21 cellular contexts compared by ENCODE assay signal in genomic region chr11:72817966-72818365, GRCh38. TPM values are rescaled to one million over a fixed set of nuclear protein-coding genes. Genes with fewer than 3 reads are reported as not detected.
DNase-seq lines count a peak whose midpoint lies in the region; ATAC-seq and TF ChIP-seq lines count a peak whose summit lies in the region.
"Had no signal": no experiment of that assay in that cellular context is flagged by ENCODE, and none has a peak within 500 bp of the region (broad histone marks: within the 10 kb centered on the region; RNA-seq: fewer than 3 reads in every experiment).

No MANE protein-coding gene starts in this region.

- no peak overlapping the region for H3K4me3 Mint-ChIP-seq in activated CD8-positive, alpha-beta T cell treated with anti-CD3 and anti-CD28 coated beads for 36 hours
- H3K4me3 Mint-ChIP-seq in activated CD8-positive, alpha-beta T cell treated with anti-CD3 and anti-CD28 coated beads, Interleukin-2, amount 10 ng/mL, durations not matched to agents 7 days and 5 days = no peak overlapping the region
- H3K4me3 Mint-ChIP-seq in effector memory CD8-positive, alpha-beta T cell = peak overlapping the region in 1 of 2 donors; percentile 51
- H3K4me3 Mint-ChIP-seq in stimulated activated naive B cell treated with anti-CD40 and anti-IgM and Interleukin-4, amounts not matched to agents 10 μg/mL and 1 μg/mL and 100 μg/mL, for 72 hours = no peak overlapping the region

- no peak overlapping the region for H3K9ac ChIP-seq in Loucy (ENCODE audit: low read depth, low read length, poor library complexity, severe bottlenecking)

- no peak for DNase-seq in activated CD8-positive, alpha-beta T cell treated with anti-CD3 and anti-CD28 coated beads for 36 hours
- DNase-seq in activated CD8-positive, alpha-beta T cell treated with anti-CD3 and anti-CD28 coated beads, Interleukin-2, amount 10 ng/mL, durations not matched to agents 7 days and 5 days = no peak
- no peak for DNase-seq in effector memory CD8-positive, alpha-beta T cell
- DNase-seq in stimulated activated naive B cell treated with anti-CD40 and anti-IgM and Interleukin-4, amounts not matched to agents 10 μg/mL and 1 μg/mL and 100 μg/mL, for 72 hours = no peak
- DNase-seq in NCI-H526 treated with DMSO at 0.1 percent for 48 hours (lab: John Stamatoyannopoulos, UW) = no peak
- no peak for DNase-seq in RPMI8226
- DNase-seq in HEK293T (ENCODE audit: extremely low spot score) = no peak
- DNase-seq: activated CD4-positive, alpha-beta T cell treated with anti-CD3 and anti-CD28 coated beads, Interleukin-2, amount 50 U/mL, for 1 hour; aorta; HCEC 1CT; kidney; mucosa of descending colon; NCI-H1092 treated with DMSO at 0.1 percent for 48 hours; NCI-H1930; NCI-H69; SJCRH30; trophoblast cell had no signal

- H4K20me1 ChIP-seq in Loucy (ENCODE audit: insufficient read depth, low read length, poor library complexity, severe bottlenecking) = peaks cover 8% of the 10 kb centered on the region

- no peaks in the 10 kb centered on the region for H3K9me2 ChIP-seq in Loucy (replicated peaks; ENCODE audit: low read depth, low read length)

- no peak overlapping the region for H2AFZ ChIP-seq in Loucy (ENCODE audit: low read length)

- H3K9me3 Mint-ChIP-seq in activated CD8-positive, alpha-beta T cell treated with anti-CD3 and anti-CD28 coated beads for 36 hours = no peaks in the 10 kb centered on the region
- no peaks in the 10 kb centered on the region for H3K9me3 Mint-ChIP-seq in activated CD8-positive, alpha-beta T cell treated with anti-CD3 and anti-CD28 coated beads, Interleukin-2, amount 10 ng/mL, durations not matched to agents 7 days and 5 days (ENCODE audit: insufficient read depth)
- no peaks in the 10 kb centered on the region for H3K9me3 Mint-ChIP-seq in effector memory CD8-positive, alpha-beta T cell
- no peaks in the 10 kb centered on the region for H3K9me3 Mint-ChIP-seq in stimulated activated naive B cell treated with anti-CD40 and anti-IgM and Interleukin-4, amounts not matched to agents 10 μg/mL and 1 μg/mL and 100 μg/mL, for 72 hours

- H3K36me3 ChIP-seq in Loucy (ENCODE audit: insufficient read depth, low read length) = peaks cover 36% of the 10 kb centered on the region; the same call in 1 of the 2 replicates
- H3K36me3 ChIP-seq: cardiac muscle cell, prostate gland, SJCRH30 had no signal

- no peaks in the 10 kb centered on the region for H3K27me3 Mint-ChIP-seq in activated CD8-positive, alpha-beta T cell treated with anti-CD3 and anti-CD28 coated beads for 36 hours
- no peaks in the 10 kb centered on the region for H3K27me3 Mint-ChIP-seq in activated CD8-positive, alpha-beta T cell treated with anti-CD3 and anti-CD28 coated beads, Interleukin-2, amount 10 ng/mL, durations not matched to agents 7 days and 5 days (ENCODE audit: low read depth)
- no peaks in the 10 kb centered on the region for H3K27me3 Mint-ChIP-seq in effector memory CD8-positive, alpha-beta T cell
- no peaks in the 10 kb centered on the region for H3K27me3 Mint-ChIP-seq in stimulated activated naive B cell treated with anti-CD40 and anti-IgM and Interleukin-4, amounts not matched to agents 10 μg/mL and 1 μg/mL and 100 μg/mL, for 72 hours

- peaks cover 57% of the 10 kb centered on the region for H3K79me2 ChIP-seq in Loucy (ENCODE audit: insufficient read depth, low read length)

- H3K4me3 ChIP-seq in Loucy (ENCODE audit: low read length, poor library complexity, severe bottlenecking) = peak overlapping the region; percentile 96
- H3K4me3 ChIP-seq: A549, cardiac muscle cell, mucosa of descending colon, prostate gland, SJCRH30 had no signal

- no peak for TF ChIP-seq CTCF in activated CD8-positive, alpha-beta T cell treated with anti-CD3 and anti-CD28 coated beads for 36 hours (IDR thresholded peaks at IDR 0.05)
- no peak for TF ChIP-seq CTCF in Loucy (conservative IDR thresholded peaks at IDR 0.05; ENCODE audit: low read length)

- POLR2A ChIA-PET in activated CD8-positive, alpha-beta T cell treated with anti-CD3 and anti-CD28 coated beads for 36 hours (lab: Charles Lee) = interaction anchor here (1.3 kb wide), 1 partner anchor 10 kb away, joined by 6 read pairs; no protein-coding TSS in a partner anchor
- POLR2A ChIA-PET in activated CD8-positive, alpha-beta T cell treated with anti-CD3 and anti-CD28 coated beads, Interleukin-2, amount 10 ng/mL, durations not matched to agents 7 days and 5 days (lab: Charles Lee) = no interaction called here
- POLR2A ChIA-PET in HEK293T (lab: Yijun Ruan, JAX) = no interaction called here

- peak overlapping the region; percentile 6 for H3K27ac Mint-ChIP-seq in activated CD8-positive, alpha-beta T cell treated with anti-CD3 and anti-CD28 coated beads for 36 hours
- H3K27ac Mint-ChIP-seq in activated CD8-positive, alpha-beta T cell treated with anti-CD3 and anti-CD28 coated beads, Interleukin-2, amount 10 ng/mL, durations not matched to agents 7 days and 5 days = no peak overlapping the region
- peak overlapping the region; percentile 25 to 100 for H3K27ac Mint-ChIP-seq in effector memory CD8-positive, alpha-beta T cell
- H3K27ac Mint-ChIP-seq in stimulated activated naive B cell treated with anti-CD40 and anti-IgM and Interleukin-4, amounts not matched to agents 10 μg/mL and 1 μg/mL and 100 μg/mL, for 72 hours = peak overlapping the region; percentile 40

- H3K4me1 ChIP-seq in Loucy (ENCODE audit: insufficient read depth, low read length, poor library complexity, severe bottlenecking) = peaks cover 22% of the 10 kb centered on the region

- intact Hi-C loops in activated CD8-positive, alpha-beta T cell treated with anti-CD3 and anti-CD28 coated beads for 36 hours (cut with micrococcal nuclease) = no loop called here

- H3K9me3 ChIP-seq in Loucy (ENCODE audit: insufficient read depth, low read depth, low read length) = no peaks in the 10 kb centered on the region
- H3K9me3 ChIP-seq: A549, mucosa of descending colon, prostate gland, SJCRH30 had no signal

- no peaks in the 10 kb centered on the region for H3F3A ChIP-seq in Loucy (ENCODE audit: low read depth)

- peak overlapping the region; percentile 82 for H3K4me2 ChIP-seq in Loucy (ENCODE audit: low read depth, low read length, poor library complexity, severe bottlenecking)
- H3K4me2 ChIP-seq: A549 had no signal

- H3K36me3 Mint-ChIP-seq in activated CD8-positive, alpha-beta T cell treated with anti-CD3 and anti-CD28 coated beads for 36 hours (ENCODE audit: low read depth) = peaks cover 46% of the 10 kb centered on the region
- H3K36me3 Mint-ChIP-seq in activated CD8-positive, alpha-beta T cell treated with anti-CD3 and anti-CD28 coated beads, Interleukin-2, amount 10 ng/mL, durations not matched to agents 7 days and 5 days (ENCODE audit: low read depth) = peaks cover 62% of the 10 kb centered on the region
- peaks cover 81% of the 10 kb centered on the region for H3K36me3 Mint-ChIP-seq in effector memory CD8-positive, alpha-beta T cell (ENCODE audit: insufficient read depth)
- H3K36me3 Mint-ChIP-seq in stimulated activated naive B cell treated with anti-CD40 and anti-IgM and Interleukin-4, amounts not matched to agents 10 μg/mL and 1 μg/mL and 100 μg/mL, for 72 hours = peaks cover 34 to 62% of the 10 kb centered on the region in 2 donors

- H3K4me1 Mint-ChIP-seq in activated CD8-positive, alpha-beta T cell treated with anti-CD3 and anti-CD28 coated beads for 36 hours (ENCODE audit: low read depth) = peaks cover 24% of the 10 kb centered on the region
- H3K4me1 Mint-ChIP-seq in activated CD8-positive, alpha-beta T cell treated with anti-CD3 and anti-CD28 coated beads, Interleukin-2, amount 10 ng/mL, durations not matched to agents 7 days and 5 days (ENCODE audit: low read depth) = peaks cover 37% of the 10 kb centered on the region
- peaks cover 37 to 43% of the 10 kb centered on the region in 2 donors for H3K4me1 Mint-ChIP-seq in effector memory CD8-positive, alpha-beta T cell (ENCODE audit: low read depth in 2 of 2)
- peaks cover 34 to 57% of the 10 kb centered on the region in 2 donors for H3K4me1 Mint-ChIP-seq in stimulated activated naive B cell treated with anti-CD40 and anti-IgM and Interleukin-4, amounts not matched to agents 10 μg/mL and 1 μg/mL and 100 μg/mL, for 72 hours

- CTCF ChIA-PET in activated CD8-positive, alpha-beta T cell treated with anti-CD3 and anti-CD28 coated beads for 36 hours (lab: Charles Lee) = no interaction called here
- CTCF ChIA-PET in activated CD8-positive, alpha-beta T cell treated with anti-CD3 and anti-CD28 coated beads, Interleukin-2, amount 10 ng/mL, durations not matched to agents 7 days and 5 days (lab: Charles Lee) = interaction anchor here (1.4 kb wide), 1 partner anchor 12 kb away, joined by 4 read pairs; no protein-coding TSS in a partner anchor
- CTCF ChIA-PET in HEK293T (lab: Yijun Ruan, JAX) = no interaction called here

- no peak for ATAC-seq in activated CD8-positive, alpha-beta T cell treated with anti-CD3 and anti-CD28 coated beads for 36 hours
- no peak for ATAC-seq in activated CD8-positive, alpha-beta T cell treated with anti-CD3 and anti-CD28 coated beads, Interleukin-2, amount 10 ng/mL, durations not matched to agents 7 days and 5 days
- ATAC-seq in effector memory CD8-positive, alpha-beta T cell (replicated peaks) = no peak
- ATAC-seq in stimulated activated naive B cell treated with anti-CD40 and anti-IgM and Interleukin-4, amounts not matched to agents 10 μg/mL and 1 μg/mL and 100 μg/mL, for 72 hours (replicated peaks) = no peak
- ATAC-seq: A549, mucosa of descending colon had no signal

- no peaks in the 10 kb centered on the region for H3K27me3 ChIP-seq in Loucy (ENCODE audit: insufficient read depth, low read length, poor library complexity, severe bottlenecking)
- H3K27me3 ChIP-seq: cardiac muscle cell, SJCRH30 had no signal

TF ChIP-seq in HEK293T, 16 proteins besides CTCF, POLR2A, EP300 and RAD21:
- no peak for TF ChIP-seq NFRKB (IDR thresholded peaks at IDR 0.05)
- TF ChIP-seq ELF4 (IDR thresholded peaks at IDR 0.05) = no peak

RNA-seq across cellular contexts. Expression of gene ATG16L2, which starts 3.8 kb away (rescaled TPM):
- total RNA-seq in activated CD8-positive, alpha-beta T cell treated with anti-CD3 and anti-CD28 coated beads for 36 hours = 10 to 100 TPM; 70.8 to 71.4 TPM
- 100 to 1,000 TPM; 104 to 105 TPM for total RNA-seq in activated CD8-positive, alpha-beta T cell treated with anti-CD3 and anti-CD28 coated beads, Interleukin-2, amount 10 ng/mL, durations not matched to agents 7 days and 5 days

RNA-seq across cellular contexts. Expression of gene STARD10, which starts 24.1 kb away (rescaled TPM):
- total RNA-seq in activated CD8-positive, alpha-beta T cell treated with anti-CD3 and anti-CD28 coated beads for 36 hours = 1 to 10 TPM; 8.1 to 8.6 TPM
- 1 to 10 TPM; 4.0 to 4.5 TPM for total RNA-seq in activated CD8-positive, alpha-beta T cell treated with anti-CD3 and anti-CD28 coated beads, Interleukin-2, amount 10 ng/mL, durations not matched to agents 7 days and 5 days
